In genomic region chr20:4130404-4131189, GRCh38 we compare ENCODE assay signal across 1 cellular context.
TF ChIP-seq lines count a peak whose summit lies in the region.

No MANE protein-coding gene starts in this region.

TF ChIP-seq in HepG2, 621 proteins besides CTCF, POLR2A, EP300 and RAD21 (continued from another document):
- TF ChIP-seq HNRNPK (IDR thresholded peaks at IDR 0.05; ENCODE audit: low read depth, low read length, poor library complexity, severe bottlenecking) (peak; percentile 70), SMAD9 (CRISPR knock-in tag; IDR thresholded peaks at IDR 0.05) (no peak), TCF7 (IDR thresholded peaks at IDR 0.05; ENCODE audit: low read depth) (no peak), CHD2 (IDR thresholded peaks at IDR 0.05; ENCODE audit: low read depth, low read length) (no peak), ZNF7 (CRISPR knock-in tag; IDR thresholded peaks at IDR 0.05) (peak; percentile 97), ZNF160 (CRISPR knock-in tag; IDR thresholded peaks at IDR 0.05) (no peak), ELF3 (CRISPR knock-in tag; IDR thresholded peaks at IDR 0.05) (peak; percentile 62; the same call in 1 of the 2 replicates), SAP130 (CRISPR knock-in tag; IDR thresholded peaks at IDR 0.05; ENCODE audit: low read depth) (0 out of 2 replicates have a peak, but pooled peaks have one; percentile 15), JUN (CRISPR knock-in tag; IDR thresholded peaks at IDR 0.05) (no peak)
TF ChIP-seq in HepG2: peak in this region for 6.
